Comparison of ENCODE assay signal across 3 cellular contexts in the genomic region with DNA sequence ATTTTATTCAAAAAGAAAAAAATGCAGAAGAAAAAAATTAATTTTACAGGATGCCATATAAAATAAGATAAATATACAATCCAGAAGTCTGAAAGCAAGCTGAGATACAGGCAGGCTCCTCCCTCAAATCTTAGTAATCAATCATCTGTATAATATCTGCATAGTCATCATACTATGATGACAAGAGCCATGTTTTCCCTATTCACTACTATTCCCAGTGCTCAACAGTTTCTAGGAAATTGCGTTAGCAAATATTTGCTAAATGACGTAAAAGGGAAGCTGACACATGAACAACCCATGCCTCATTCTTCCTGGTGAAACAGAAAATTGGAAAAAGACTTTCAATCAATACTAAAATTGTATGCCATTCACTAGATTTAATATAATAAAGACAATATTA.
TF ChIP-seq lines count a peak whose summit lies in the region.

No MANE protein-coding gene starts in this region.

TF ChIP-seq in SK-N-SH, 30 proteins besides CTCF, POLR2A, EP300 and RAD21 (continued from another document):
- TF ChIP-seq TCF12 (IDR thresholded peaks at IDR 0.05), result 0 out of 2 replicates have a peak, but pooled peaks have one; percentile 10

TF ChIP-seq in SK-N-SH treated with all-trans-retinoic acid at 6 μM for 48 hours, 23 proteins besides CTCF, POLR2A, EP300 and RAD21:
- TF ChIP-seq TCF4 (CRISPR knock-in tag; IDR thresholded peaks at IDR 0.05; ENCODE audit: borderline replicate concordance) (no peak), ZC3H10 (CRISPR knock-in tag; IDR thresholded peaks at IDR 0.05) (no peak), ZNF565 (CRISPR knock-in tag; conservative IDR thresholded peaks at IDR 0.05; ENCODE audit: low read depth) (no peak), ZFP30 (CRISPR knock-in tag; IDR thresholded peaks at IDR 0.05) (no peak), CSDC2 (CRISPR knock-in tag; IDR thresholded peaks at IDR 0.05) (no peak), ZNF70 (CRISPR knock-in tag; IDR thresholded peaks at IDR 0.05) (no peak), ZNF8 (CRISPR knock-in tag; IDR thresholded peaks at IDR 0.05) (no peak), ARNTL (CRISPR knock-in tag; IDR thresholded peaks at IDR 0.05; ENCODE audit: borderline replicate concordance, low read depth) (no peak), RARB (CRISPR knock-in tag; IDR thresholded peaks at IDR 0.05) (no peak), GLIS3 (CRISPR knock-in tag; IDR thresholded peaks at IDR 0.05) (no peak), OSR1 (CRISPR knock-in tag; IDR thresholded peaks at IDR 0.05) (no peak), ISL1 (CRISPR knock-in tag; IDR thresholded peaks at IDR 0.05) (no peak), ESRRG (CRISPR knock-in tag; IDR thresholded peaks at IDR 0.05) (no peak), SNAI2 (CRISPR knock-in tag; IDR thresholded peaks at IDR 0.05) (no peak)
- TF ChIP-seq, protein P1, sequence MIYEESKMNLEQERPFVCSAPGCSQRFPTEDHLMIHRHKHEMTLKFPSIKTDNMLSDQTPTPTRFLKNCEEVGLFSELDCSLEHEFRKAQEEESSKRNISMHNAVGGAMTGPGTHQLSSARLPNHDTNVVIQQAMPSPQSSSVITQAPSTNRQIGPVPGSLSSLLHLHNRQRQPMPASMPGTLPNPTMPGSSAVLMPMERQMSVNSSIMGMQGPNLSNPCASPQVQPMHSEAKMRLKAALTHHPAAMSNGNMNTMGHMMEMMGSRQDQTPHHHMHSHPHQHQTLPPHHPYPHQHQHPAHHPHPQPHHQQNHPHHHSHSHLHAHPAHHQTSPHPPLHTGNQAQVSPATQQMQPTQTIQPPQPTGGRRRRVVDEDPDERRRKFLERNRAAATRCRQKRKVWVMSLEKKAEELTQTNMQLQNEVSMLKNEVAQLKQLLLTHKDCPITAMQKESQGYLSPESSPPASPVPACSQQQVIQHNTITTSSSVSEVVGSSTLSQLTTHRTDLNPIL (CRISPR knock-in tag; IDR thresholded peaks at IDR 0.05; ENCODE audit: low read depth), result no peak
- TF ChIP-seq, protein P2, sequence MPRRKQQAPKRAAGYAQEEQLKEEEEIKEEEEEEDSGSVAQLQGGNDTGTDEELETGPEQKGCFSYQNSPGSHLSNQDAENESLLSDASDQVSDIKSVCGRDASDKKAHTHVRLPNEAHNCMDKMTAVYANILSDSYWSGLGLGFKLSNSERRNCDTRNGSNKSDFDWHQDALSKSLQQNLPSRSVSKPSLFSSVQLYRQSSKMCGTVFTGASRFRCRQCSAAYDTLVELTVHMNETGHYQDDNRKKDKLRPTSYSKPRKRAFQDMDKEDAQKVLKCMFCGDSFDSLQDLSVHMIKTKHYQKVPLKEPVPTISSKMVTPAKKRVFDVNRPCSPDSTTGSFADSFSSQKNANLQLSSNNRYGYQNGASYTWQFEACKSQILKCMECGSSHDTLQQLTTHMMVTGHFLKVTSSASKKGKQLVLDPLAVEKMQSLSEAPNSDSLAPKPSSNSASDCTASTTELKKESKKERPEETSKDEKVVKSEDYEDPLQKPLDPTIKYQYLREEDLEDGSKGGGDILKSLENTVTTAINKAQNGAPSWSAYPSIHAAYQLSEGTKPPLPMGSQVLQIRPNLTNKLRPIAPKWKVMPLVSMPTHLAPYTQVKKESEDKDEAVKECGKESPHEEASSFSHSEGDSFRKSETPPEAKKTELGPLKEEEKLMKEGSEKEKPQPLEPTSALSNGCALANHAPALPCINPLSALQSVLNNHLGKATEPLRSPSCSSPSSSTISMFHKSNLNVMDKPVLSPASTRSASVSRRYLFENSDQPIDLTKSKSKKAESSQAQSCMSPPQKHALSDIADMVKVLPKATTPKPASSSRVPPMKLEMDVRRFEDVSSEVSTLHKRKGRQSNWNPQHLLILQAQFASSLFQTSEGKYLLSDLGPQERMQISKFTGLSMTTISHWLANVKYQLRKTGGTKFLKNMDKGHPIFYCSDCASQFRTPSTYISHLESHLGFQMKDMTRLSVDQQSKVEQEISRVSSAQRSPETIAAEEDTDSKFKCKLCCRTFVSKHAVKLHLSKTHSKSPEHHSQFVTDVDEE (CRISPR knock-in tag; IDR thresholded peaks at IDR 0.05), result no peak

TF ChIP-seq in endothelial cell of umbilical vein, 7 proteins besides CTCF, POLR2A, EP300 and RAD21 (continued from another document):
- TF ChIP-seq GATA2 (IDR thresholded peaks at IDR 0.05; ENCODE audit: insufficient read depth, insufficient read length, low read depth, low read length), result no peak
- peak; percentile 85 for TF ChIP-seq JUN (IDR thresholded peaks at IDR 0.05; ENCODE audit: borderline replicate concordance, insufficient read depth, insufficient read length, low read depth)
- TF ChIP-seq POLR2AphosphoS5 (IDR thresholded peaks at IDR 0.05; ENCODE audit: insufficient read depth, low read depth, low read length), result peak; percentile 20
